22 cellular contexts compared by ENCODE assay signal in the genomic region with DNA sequence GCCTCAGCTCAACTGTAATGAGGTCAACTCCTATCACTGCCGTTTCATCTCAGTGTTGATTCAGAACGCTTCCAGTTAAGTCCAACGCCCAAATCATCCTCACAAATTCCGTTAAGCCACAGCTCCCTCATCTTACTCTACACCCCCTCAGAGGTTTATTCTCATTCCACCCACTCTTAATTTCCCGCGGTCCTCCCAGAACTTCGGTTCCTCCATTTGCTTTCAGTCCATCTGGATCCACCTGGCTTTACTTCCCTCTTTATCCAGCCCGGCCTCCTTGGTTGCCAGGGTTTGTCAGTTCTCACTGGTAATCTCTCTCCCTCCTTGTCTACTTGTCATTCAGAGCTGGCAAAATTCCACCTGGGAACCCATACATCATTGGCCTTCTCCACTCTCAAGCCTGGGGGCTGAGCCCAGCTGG. TPM values are rescaled to one million over a fixed set of nuclear protein-coding genes. Genes with fewer than 3 reads are reported as not detected.
DNase-seq lines count a peak whose midpoint lies in the region; ATAC-seq and TF ChIP-seq lines count a peak whose summit lies in the region.
"Had no signal": no experiment of that assay in that cellular context is flagged by ENCODE, and none has a peak within 500 bp of the region (broad histone marks: within the 10 kb centered on the region; RNA-seq: fewer than 3 reads in every experiment).

No MANE protein-coding gene starts in this region.

- BruUV-seq in IMR-90 (replicated peaks; lab: Mats Ljungman, UMichigan) = no TSS peak

- TF ChIP-seq RAD21 in IMR-90 (IDR thresholded peaks at IDR 0.05; ENCODE audit: low read length) = no peak

- no peak overlapping the region for H3K56ac ChIP-seq in IMR-90 (ENCODE audit: extremely low read depth, insufficient read depth, low read length)

- H3K27ac ChIP-seq in IMR-90 (ENCODE audit: insufficient read depth, low read length) (no peak overlapping the region), lower lobe of right lung (no peak overlapping the region), upper lobe of right lung (no peak overlapping the region)
- H3K27ac ChIP-seq: GM23248, SJCRH30 had no signal

- no peak overlapping the region for H3K4me2 ChIP-seq in IMR-90 (ENCODE audit: low read depth, low read length)

- H3K27ac Mint-ChIP-seq in activated CD4-positive, alpha-beta memory T cell treated with anti-CD3 and anti-CD28 coated beads for 36 hours = no peak overlapping the region
- H3K27ac Mint-ChIP-seq in activated CD4-positive, alpha-beta memory T cell treated with anti-CD3 and anti-CD28 coated beads, Interleukin-2, amount 10 ng/mL, durations not matched to agents 7 days and 5 days = no peak overlapping the region
- H3K27ac Mint-ChIP-seq in activated T-helper 2 cell treated with anti-CD3 and anti-CD28 coated beads, Interferon-gamma antibody, Interleukin-2, Interleukin-4, amounts not matched to agents 10 μg/mL and 5 μg/mL and 100 μg/mL, durations not matched to agents 14 hours and 24 hours and 36 hours = no peak overlapping the region
- H3K27ac Mint-ChIP-seq: CD4-positive, alpha-beta T cell; H9; HFFc6 had no signal

- H2AK9ac ChIP-seq in IMR-90 (replicated peaks; ENCODE audit: low read depth, low read length, poor library complexity) = no peak overlapping the region

- no peaks in the 10 kb centered on the region for H3K27me3 Mint-ChIP-seq in activated CD4-positive, alpha-beta memory T cell treated with anti-CD3 and anti-CD28 coated beads for 36 hours
- no peaks in the 10 kb centered on the region for H3K27me3 Mint-ChIP-seq in activated CD4-positive, alpha-beta memory T cell treated with anti-CD3 and anti-CD28 coated beads, Interleukin-2, amount 10 ng/mL, durations not matched to agents 7 days and 5 days
- H3K27me3 Mint-ChIP-seq in activated T-helper 2 cell treated with anti-CD3 and anti-CD28 coated beads, Interferon-gamma antibody, Interleukin-2, Interleukin-4, amounts not matched to agents 10 μg/mL and 5 μg/mL and 100 μg/mL, durations not matched to agents 14 hours and 24 hours and 36 hours (ENCODE audit: low read depth) = no peaks in the 10 kb centered on the region
- H3K27me3 Mint-ChIP-seq: CD4-positive, alpha-beta T cell had no signal

- TF ChIP-seq CTCF in IMR-90 (conservative IDR thresholded peaks at IDR 0.05; ENCODE audit: low read depth, low read length) = no peak
- no peak for TF ChIP-seq CTCF in lower lobe of right lung (IDR thresholded peaks at IDR 0.05)
- no peak for TF ChIP-seq CTCF in upper lobe of right lung (IDR thresholded peaks at IDR 0.05)

- H3K4me1 Mint-ChIP-seq in activated CD4-positive, alpha-beta memory T cell treated with anti-CD3 and anti-CD28 coated beads for 36 hours (ENCODE audit: low read depth) = peaks cover 30% of the 10 kb centered on the region
- H3K4me1 Mint-ChIP-seq in activated CD4-positive, alpha-beta memory T cell treated with anti-CD3 and anti-CD28 coated beads, Interleukin-2, amount 10 ng/mL, durations not matched to agents 7 days and 5 days = peaks cover 21% of the 10 kb centered on the region
- H3K4me1 Mint-ChIP-seq in activated T-helper 2 cell treated with anti-CD3 and anti-CD28 coated beads, Interferon-gamma antibody, Interleukin-2, Interleukin-4, amounts not matched to agents 10 μg/mL and 5 μg/mL and 100 μg/mL, durations not matched to agents 14 hours and 24 hours and 36 hours (ENCODE audit: low read depth) = peaks cover 32% of the 10 kb centered on the region
- H3K4me1 Mint-ChIP-seq: H9 had no signal

- no peak overlapping the region for H4K91ac ChIP-seq in IMR-90 (ENCODE audit: insufficient read depth, low read depth, low read length)

- in situ Hi-C loops in IMR-90 (cut with MboI; ENCODE audit: low sequenced_read_pairs) = no loop called here

- H3K23ac ChIP-seq in IMR-90 (ENCODE audit: low read depth, low read length) = no peak overlapping the region

- no peaks in the 10 kb centered on the region for H3K36me3 Mint-ChIP-seq in activated CD4-positive, alpha-beta memory T cell treated with anti-CD3 and anti-CD28 coated beads for 36 hours
- H3K36me3 Mint-ChIP-seq in activated CD4-positive, alpha-beta memory T cell treated with anti-CD3 and anti-CD28 coated beads, Interleukin-2, amount 10 ng/mL, durations not matched to agents 7 days and 5 days (ENCODE audit: low read depth) = no peaks in the 10 kb centered on the region
- H3K36me3 Mint-ChIP-seq in activated T-helper 2 cell treated with anti-CD3 and anti-CD28 coated beads, Interferon-gamma antibody, Interleukin-2, Interleukin-4, amounts not matched to agents 10 μg/mL and 5 μg/mL and 100 μg/mL, durations not matched to agents 14 hours and 24 hours and 36 hours (ENCODE audit: low read depth) = peaks cover 5% of the 10 kb centered on the region

- H3K4me3 ChIP-seq in IMR-90 (ENCODE audit: insufficient read depth, low read depth, low read length) (no peak overlapping the region), lower lobe of right lung (no peak overlapping the region), upper lobe of right lung (no peak overlapping the region)
- H3K4me3 ChIP-seq: GM23248, SJCRH30 had no signal

- no peaks in the 10 kb centered on the region for H3K9me3 ChIP-seq in IMR-90 (ENCODE audit: control insufficient read depth, insufficient read depth, low read length)
- no peaks in the 10 kb centered on the region for H3K9me3 ChIP-seq in lower lobe of right lung
- no peaks in the 10 kb centered on the region for H3K9me3 ChIP-seq in upper lobe of right lung

- H2BK120ac ChIP-seq in IMR-90 (ENCODE audit: low read depth, low read length) = peak overlapping the region; percentile 53; the same call in 1 of the 2 replicates

- H3K79me1 ChIP-seq in IMR-90 (ENCODE audit: low read depth in 1 of 2, low read length in 2 of 2) = no peaks in the 10 kb centered on the region

- no peak overlapping the region for H3K9ac ChIP-seq in IMR-90 (ENCODE audit: low read depth, low read length)
- H3K9ac ChIP-seq: GM23248 had no signal

- H3K4me1 ChIP-seq in IMR-90 (ENCODE audit: control insufficient read depth, insufficient read depth, low read length) = peaks cover 9% of the 10 kb centered on the region
- peaks cover 9% of the 10 kb centered on the region for H3K4me1 ChIP-seq in lower lobe of right lung
- H3K4me1 ChIP-seq in upper lobe of right lung = no peaks in the 10 kb centered on the region

- H2AFZ ChIP-seq in IMR-90 (replicated peaks; ENCODE audit: low read length, poor library complexity) = no peak overlapping the region
- H2AFZ ChIP-seq: GM23248 had no signal

- 0 out of 2 replicates have a peak overlapping the region, but pooled peaks have one; percentile 14 for H3K14ac ChIP-seq in IMR-90 (replicated peaks; ENCODE audit: low read depth, low read length)

- no peaks in the 10 kb centered on the region for H4K20me1 ChIP-seq in IMR-90 (ENCODE audit: insufficient read depth, low read length)

- peak overlapping the region; percentile 26 for H2AK5ac ChIP-seq in IMR-90 (ENCODE audit: low read depth, low read length)

- no peaks in the 10 kb centered on the region for H3K27me3 ChIP-seq in IMR-90 (ENCODE audit: control insufficient read depth, insufficient read depth, low read length)
- no peaks in the 10 kb centered on the region for H3K27me3 ChIP-seq in lower lobe of right lung (ENCODE audit: low read depth)
- no peaks in the 10 kb centered on the region for H3K27me3 ChIP-seq in upper lobe of right lung
- H3K27me3 ChIP-seq: SJCRH30 had no signal

- WGBS in IMR-90 (ENCODE audit: extremely low coverage in 2 of 2, insufficient read length in 1 of 2), 2 experiments = 76% methylated on average over 7 of the region's 8 CpGs; no CpG with 5 or more reads in 1 of the 2 experiments

- CTCF ChIA-PET in activated CD4-positive, alpha-beta memory T cell treated with anti-CD3 and anti-CD28 coated beads for 36 hours (lab: Charles Lee) = interaction anchor here (0.6 to 1.4 kb wide), 3 partner anchors 11 to 257 kb away, joined by 3 to 5 read pairs (median 3); no protein-coding TSS in a partner anchor
- CTCF ChIA-PET in activated CD4-positive, alpha-beta memory T cell treated with anti-CD3 and anti-CD28 coated beads, Interleukin-2, amount 10 ng/mL, durations not matched to agents 7 days and 5 days (lab: Charles Lee) = no interaction called here
- CTCF ChIA-PET in IMR-90 (lab: Yijun Ruan, JAX) = interaction anchor here (1.1 to 1.6 kb wide), 3 partner anchors 13 to 516 kb away, joined by 3 to 4 read pairs (median 3); no protein-coding TSS in a partner anchor

- POLR2A ChIA-PET in activated CD4-positive, alpha-beta memory T cell treated with anti-CD3 and anti-CD28 coated beads for 36 hours (lab: Charles Lee) = interaction anchor here (0.8 to 2.1 kb wide), 7 partner anchors 12 to 212 kb away, joined by 3 to 7 read pairs (median 5); no protein-coding TSS in a partner anchor
- POLR2A ChIA-PET in activated CD4-positive, alpha-beta memory T cell treated with anti-CD3 and anti-CD28 coated beads, Interleukin-2, amount 10 ng/mL, durations not matched to agents 7 days and 5 days (lab: Charles Lee) = interaction anchor here (0.7 to 1.3 kb wide), 3 partner anchors 50 to 213 kb away, joined by 3 read pairs; no protein-coding TSS in a partner anchor
- POLR2A ChIA-PET in IMR-90 (lab: Charles Lee; ENCODE audit: unreplicated experiment) = no interaction called here

- H3K36me3 ChIP-seq in IMR-90 (ENCODE audit: control insufficient read depth, insufficient read depth, low read length) = no peaks in the 10 kb centered on the region
- no peaks in the 10 kb centered on the region for H3K36me3 ChIP-seq in lower lobe of right lung
- no peaks in the 10 kb centered on the region for H3K36me3 ChIP-seq in upper lobe of right lung
- H3K36me3 ChIP-seq: SJCRH30 had no signal

- H4K5ac ChIP-seq in IMR-90 (ENCODE audit: low read depth, low read length) = no peak overlapping the region

- H3K4me3 Mint-ChIP-seq in activated CD4-positive, alpha-beta memory T cell treated with anti-CD3 and anti-CD28 coated beads for 36 hours = no peak overlapping the region
- no peak overlapping the region for H3K4me3 Mint-ChIP-seq in activated CD4-positive, alpha-beta memory T cell treated with anti-CD3 and anti-CD28 coated beads, Interleukin-2, amount 10 ng/mL, durations not matched to agents 7 days and 5 days
- peak overlapping the region; percentile 5 for H3K4me3 Mint-ChIP-seq in activated T-helper 2 cell treated with anti-CD3 and anti-CD28 coated beads, Interferon-gamma antibody, Interleukin-2, Interleukin-4, amounts not matched to agents 10 μg/mL and 5 μg/mL and 100 μg/mL, durations not matched to agents 14 hours and 24 hours and 36 hours (ENCODE audit: low read depth)
- H3K4me3 Mint-ChIP-seq: CD4-positive, alpha-beta T cell; H9; HFFc6 had no signal

- 0 out of 2 replicates have a peak overlapping the region, but pooled peaks have one; percentile 4 for H3K4ac ChIP-seq in IMR-90 (ENCODE audit: low read depth, low read length)

- H3K18ac ChIP-seq in IMR-90 (ENCODE audit: low read depth, low read length) = no peak overlapping the region

- peak overlapping the region; percentile 63; the same call in 2 of the 3 replicates for H2BK15ac ChIP-seq in IMR-90 (ENCODE audit: low read depth, low read length)

- H2BK5ac ChIP-seq in IMR-90 (ENCODE audit: low read depth, low read length, poor library complexity, severe bottlenecking) = no peak overlapping the region

- intact Hi-C loops in activated CD4-positive, alpha-beta memory T cell treated with anti-CD3 and anti-CD28 coated beads for 36 hours (cut with micrococcal nuclease) = no loop called here
- intact Hi-C loops in IMR-90 (cut with micrococcal nuclease) = no loop called here
- intact Hi-C loops in activated T-helper 2 cell treated with anti-CD3 and anti-CD28 coated beads, Interferon-gamma antibody, Interleukin-2, Interleukin-4, amounts not matched to agents 10 μg/mL and 5 μg/mL and 100 μg/mL, durations not matched to agents 14 hours and 24 hours and 36 hours (cut with micrococcal nuclease) = no loop called here
- intact Hi-C loops in lower lobe of right lung (cut with DNase I) = no loop called here
- intact Hi-C loops in upper lobe of right lung (cut with DNase I) = no loop called here

- H2BK20ac ChIP-seq in IMR-90 (ENCODE audit: low read depth, low read length) = no peak overlapping the region

- DNase-seq in activated CD4-positive, alpha-beta memory T cell treated with anti-CD3 and anti-CD28 coated beads for 36 hours = peak; percentile 28
- DNase-seq in activated CD4-positive, alpha-beta memory T cell treated with anti-CD3 and anti-CD28 coated beads, Interleukin-2, amount 10 ng/mL, durations not matched to agents 7 days and 5 days = no peak
- peak; percentile 11 for DNase-seq in IMR-90
- DNase-seq in activated T-helper 2 cell treated with anti-CD3 and anti-CD28 coated beads, Interferon-gamma antibody, Interleukin-2, Interleukin-4, amounts not matched to agents 10 μg/mL and 5 μg/mL and 100 μg/mL, durations not matched to agents 14 hours and 24 hours and 36 hours (ENCODE audit: low spot score) = no peak
- DNase-seq in lower lobe of right lung = no peak
- no peak for DNase-seq in NCI-H345 (lab: John Stamatoyannopoulos, UW)
- DNase-seq in upper lobe of right lung = no peak
- DNase-seq in 8988T = no peak
- DNase-seq: CD4-positive, alpha-beta T cell; COR-L47; DMS79; GM23248; H9; HFFc6; Kasumi-1; NCI-H1417; NCI-H1694 treated with DMSO at 0.1 percent for 48 hours; NCI-H2081 treated with DMSO at 0.1 percent for 48 hours; NCI-H446 treated with DMSO at 0.1 percent for 48 hours; NCI-H69; SJCRH30 had no signal

- dilution Hi-C loops in IMR-90 (cut with HindIII; ENCODE audit: low sequenced_read_pairs, unreplicated experiment) = no loop called here

- no peak overlapping the region for H4K8ac ChIP-seq in IMR-90 (ENCODE audit: low read depth in 2 of 2, low read length in 2 of 2)

- H3K9me1 ChIP-seq in IMR-90 (ENCODE audit: insufficient read depth, low read length) = no peaks in the 10 kb centered on the region

- no peak for TF ChIP-seq POLR2A in IMR-90 (IDR thresholded peaks at IDR 0.05; ENCODE audit: low read depth, low read length)

- H3K9me3 Mint-ChIP-seq in activated CD4-positive, alpha-beta memory T cell treated with anti-CD3 and anti-CD28 coated beads for 36 hours = no peaks in the 10 kb centered on the region
- H3K9me3 Mint-ChIP-seq in activated CD4-positive, alpha-beta memory T cell treated with anti-CD3 and anti-CD28 coated beads, Interleukin-2, amount 10 ng/mL, durations not matched to agents 7 days and 5 days = no peaks in the 10 kb centered on the region
- peaks cover 4% of the 10 kb centered on the region for H3K9me3 Mint-ChIP-seq in activated T-helper 2 cell treated with anti-CD3 and anti-CD28 coated beads, Interferon-gamma antibody, Interleukin-2, Interleukin-4, amounts not matched to agents 10 μg/mL and 5 μg/mL and 100 μg/mL, durations not matched to agents 14 hours and 24 hours and 36 hours
- H3K9me3 Mint-ChIP-seq: CD4-positive, alpha-beta T cell; H9; HFFc6 had no signal

- ATAC-seq in IMR-90 (ENCODE audit: low read depth) (no peak), lower lobe of right lung (peak; percentile 19 to 21), upper lobe of right lung (no peak)
- ATAC-seq: Panc1 had no signal

RNA-seq across cellular contexts. Expression of a gene that starts 51.3 kb away (rescaled TPM):
- total RNA-seq in activated CD4-positive, alpha-beta memory T cell treated with anti-CD3 and anti-CD28 coated beads for 36 hours = 10 to 100 TPM; 50.6 to 55.8 TPM
- total RNA-seq in activated CD4-positive, alpha-beta memory T cell treated with anti-CD3 and anti-CD28 coated beads, Interleukin-2, amount 10 ng/mL, durations not matched to agents 7 days and 5 days = 10 to 100 TPM; 53.0 to 56.3 TPM
- total RNA-seq in IMR-90 (2012; rRNA removed) = 16.7 and 56.5 TPM in 2 replicates
- polyA plus RNA-seq in IMR-90 (2012; rRNA removed) = 34.5 and 45.0 TPM in 2 replicates
- 33.2 and 58.6 TPM in 2 replicates for polyA plus RNA-seq in IMR-90 (2012; cell fraction: cytosol; rRNA removed)
- polyA plus RNA-seq in IMR-90 (2012; cell fraction: nucleus; rRNA removed; ENCODE audit: low replicate concordance) = 85.5 and 137 TPM in 2 replicates
- 120 and 121 TPM in 2 replicates for total RNA-seq in activated T-helper 2 cell treated with anti-CD3 and anti-CD28 coated beads, Interferon-gamma antibody, Interleukin-2, Interleukin-4, amounts not matched to agents 10 μg/mL and 5 μg/mL and 100 μg/mL, durations not matched to agents 14 hours and 24 hours and 36 hours
- 110 TPM for total RNA-seq in lower lobe of right lung
- total RNA-seq in upper lobe of right lung = 86.9 TPM

Comparison
In these comparisons a context has a peak if more than half of its experiments do, and no peak if none do; other contexts are left out.
1. DNase-seq: peak in activated CD4-positive, alpha-beta memory T cell treated with anti-CD3 and anti-CD28 coated beads for 36 hours (single experiment) and IMR-90 (single experiment); none in activated CD4-positive, alpha-beta memory T cell treated with anti-CD3 and anti-CD28 coated beads, Interleukin-2, amount 10 ng/mL, durations not matched to agents 7 days and 5 days (single experiment), activated T-helper 2 cell treated with anti-CD3 and anti-CD28 coated beads, Interferon-gamma antibody, Interleukin-2, Interleukin-4, amounts not matched to agents 10 μg/mL and 5 μg/mL and 100 μg/mL, durations not matched to agents 14 hours and 24 hours and 36 hours (single experiment), lower lobe of right lung (single experiment), NCI-H345 (single experiment), upper lobe of right lung (single experiment) and 8988T (single experiment).
2. ATAC-seq: peak in lower lobe of right lung (2 of 2); none in IMR-90 (single experiment) and upper lobe of right lung (single experiment).